Comparison of ENCODE assay signal across 2 cellular contexts in the genomic region with DNA sequence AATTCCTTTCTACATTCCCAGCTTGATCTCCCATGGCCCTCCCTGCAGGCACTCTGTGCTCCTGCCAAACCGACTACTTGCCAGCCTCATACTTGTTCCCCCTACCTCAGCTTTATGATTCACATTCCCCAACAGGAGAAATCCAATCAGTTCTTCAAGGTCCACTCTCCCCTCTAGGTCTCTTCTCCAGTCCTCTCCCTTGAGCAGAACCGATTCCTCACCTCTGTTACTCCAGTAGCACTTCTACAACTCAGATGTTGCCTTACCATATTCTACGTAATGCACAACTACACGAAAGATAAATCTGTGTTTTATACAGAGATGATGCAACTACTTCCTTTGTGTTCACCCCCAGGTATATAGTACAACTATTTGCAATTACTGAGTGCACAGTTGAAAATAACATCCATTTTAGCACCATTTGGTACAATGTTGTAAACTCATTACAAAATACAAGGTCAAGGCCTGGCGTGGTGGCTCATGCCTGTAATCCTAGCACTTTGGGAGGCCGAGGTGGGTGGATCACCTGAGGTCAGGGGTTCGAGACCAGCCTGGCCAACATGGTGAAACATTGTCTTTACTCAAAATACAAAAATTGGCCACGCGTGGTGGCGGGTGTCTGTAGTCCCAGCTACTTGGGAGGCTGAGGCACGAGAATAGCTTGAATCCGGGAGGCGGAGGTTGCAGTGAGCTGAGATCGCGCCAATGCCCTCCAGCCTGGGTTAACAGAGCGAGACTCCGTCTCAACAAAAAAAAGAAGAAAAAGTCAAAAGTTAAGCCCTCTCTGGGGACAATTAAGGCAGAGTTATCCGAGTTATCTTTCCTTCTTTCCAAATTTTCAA.
TF ChIP-seq lines count a peak whose summit lies in the region.

No MANE protein-coding gene starts in this region.

TF ChIP-seq in SK-N-SH, 30 proteins besides CTCF, POLR2A, EP300 and RAD21:
- no peak for TF ChIP-seq YY1 (IDR thresholded peaks at IDR 0.05; ENCODE audit: low read depth)
- no peak for TF ChIP-seq MXI1 (IDR thresholded peaks at IDR 0.05; ENCODE audit: low read depth, low read length)
- no peak for TF ChIP-seq GATA2 (CRISPR knock-in tag; IDR thresholded peaks at IDR 0.05)
- TF ChIP-seq TEAD4 (IDR thresholded peaks at IDR 0.05; ENCODE audit: borderline replicate concordance, insufficient read depth): no peak
TF ChIP-seq in SK-N-SH: peak in this region for 0.

TF ChIP-seq in SK-N-SH treated with all-trans-retinoic acid at 6 μM for 48 hours, 23 proteins besides CTCF, POLR2A, EP300 and RAD21:
- TF ChIP-seq ZC3H10 (CRISPR knock-in tag; IDR thresholded peaks at IDR 0.05) (no peak), BACH2 (CRISPR knock-in tag; IDR thresholded peaks at IDR 0.05; ENCODE audit: borderline replicate concordance) (no peak), PPARA (CRISPR knock-in tag; IDR thresholded peaks at IDR 0.05; ENCODE audit: borderline replicate concordance) (no peak), ZNF8 (CRISPR knock-in tag; IDR thresholded peaks at IDR 0.05) (no peak), ISL1 (CRISPR knock-in tag; IDR thresholded peaks at IDR 0.05) (no peak; the same call in 1 of the 2 replicates), ZFP30 (CRISPR knock-in tag; IDR thresholded peaks at IDR 0.05) (no peak), SNAI2 (CRISPR knock-in tag; IDR thresholded peaks at IDR 0.05) (no peak), CSRNP3 (CRISPR knock-in tag; IDR thresholded peaks at IDR 0.05) (no peak), ESRRG (CRISPR knock-in tag; IDR thresholded peaks at IDR 0.05) (no peak)
TF ChIP-seq in SK-N-SH treated with all-trans-retinoic acid at 6 μM for 48 hours: peak in this region for 0.
